Comparison of ENCODE assay signal across 9 cellular contexts in the genomic region with DNA sequence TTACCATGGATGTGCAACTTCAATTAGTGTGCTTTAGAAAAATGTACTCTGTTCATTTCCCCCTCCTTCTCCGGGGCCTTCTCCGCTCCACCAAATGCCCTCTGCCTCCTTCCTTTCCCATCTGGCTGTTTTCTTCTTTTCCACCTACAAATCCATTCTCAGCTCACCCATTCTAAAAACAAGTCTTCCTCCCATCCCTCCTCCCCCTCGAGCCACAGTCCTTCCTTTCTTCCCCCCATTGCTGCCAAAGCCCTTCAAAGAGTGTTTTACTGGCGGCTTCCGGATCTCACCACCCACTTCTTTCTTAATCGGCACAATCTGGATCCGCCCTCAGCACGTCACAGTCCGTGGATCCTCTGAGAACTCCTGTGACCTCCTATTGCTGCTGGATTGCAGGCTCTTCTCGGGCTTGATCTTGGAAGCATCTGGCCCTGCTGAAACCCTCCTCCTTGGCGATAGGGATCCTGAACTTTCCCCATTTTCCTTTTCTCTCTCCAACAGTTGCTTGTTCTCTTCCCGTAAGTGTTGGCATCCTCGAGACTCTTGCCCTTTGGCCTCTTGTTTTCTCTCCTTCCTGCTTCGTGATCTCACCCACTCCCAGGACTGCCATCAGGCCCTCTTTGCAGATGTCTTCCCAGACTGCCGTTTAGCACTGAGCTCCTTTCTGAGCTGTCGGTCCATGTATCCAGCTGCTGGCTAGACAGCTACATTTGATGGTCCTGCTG. TPM values are rescaled to one million over a fixed set of nuclear protein-coding genes. Genes with fewer than 3 reads are reported as not detected.
DNase-seq lines count a peak whose midpoint lies in the region; ATAC-seq, FAIRE-seq and TF ChIP-seq lines count a peak whose summit lies in the region.
"Had no signal": no experiment of that assay in that cellular context is flagged by ENCODE, and none has a peak within 500 bp of the region (broad histone marks: within the 10 kb centered on the region; RNA-seq: fewer than 3 reads in every experiment).

No MANE protein-coding gene starts in this region.

- H3K4me2 ChIP-seq in H1 (ENCODE audit: insufficient read depth in 1 of 2, low read depth in 2 of 2, low read length in 2 of 2) (no peak overlapping the region), trophoblast cell (ENCODE audit: low read length) (no peak overlapping the region)

- no peak overlapping the region for H4K12ac ChIP-seq in trophoblast cell (ENCODE audit: low read depth, low read length)

- no peaks in the 10 kb centered on the region for H3K79me2 ChIP-seq in H1 (ENCODE audit: control insufficient read depth in 1 of 2, insufficient read depth in 2 of 2, low read length in 2 of 2)
- no peaks in the 10 kb centered on the region for H3K79me2 ChIP-seq in trophoblast cell (ENCODE audit: control insufficient read depth, insufficient read depth, low read length, poor library complexity)

- H2BK20ac ChIP-seq in H1 (ENCODE audit: low read length), result no peak overlapping the region

- CTCF ChIA-PET in H1 (lab: Charles Lee; ENCODE audit: partially characterized antibody), result interaction anchor here (1.0 to 1.4 kb wide), 6 partner anchors 16 to 122 kb away, joined by 3 to 4 read pairs (median 4); no protein-coding TSS in a partner anchor

- H4K20me1 ChIP-seq in H1 (replicated peaks in 1 of 2; ENCODE audit: control insufficient read depth in 1 of 2, insufficient read depth in 2 of 2, low read length in 2 of 2), result no peaks in the 10 kb centered on the region

- FAIRE-seq in H1 (lab: Jason Lieb, UNC), result no peak

- H3K4me1 ChIP-seq in H1 (replicated peaks in 1 of 4; ENCODE audit: control insufficient read depth in 3 of 4, insufficient read depth in 4 of 4, low read length in 3 of 4) (no peaks in the 10 kb centered on the region; a peak in 1 of 7 replicates), neutrophil (ENCODE audit: control insufficient read depth in 1 of 2, insufficient read depth in 1 of 2, low read depth in 1 of 2, low read length in 1 of 2) (peaks cover 12 to 21% of the 10 kb centered on the region in 2 experiments), trophoblast cell (ENCODE audit: control insufficient read depth in 1 of 2, insufficient read depth in 2 of 2, low read length in 2 of 2) (no peaks in the 10 kb centered on the region)

- no peak overlapping the region for H3K27ac ChIP-seq in H1 (ENCODE audit: low read depth, low read length)
- peak overlapping the region; percentile 71 for H3K27ac ChIP-seq in neutrophil
- no peak overlapping the region for H3K27ac ChIP-seq in trophoblast cell (ENCODE audit: low read depth, low read length)

- no peak overlapping the region for H4K5ac ChIP-seq in H1 (ENCODE audit: insufficient read length, low read depth, low read length)

- H3K4ac ChIP-seq in H1 (replicated peaks; ENCODE audit: insufficient read length, low read depth, low read length), result no peak overlapping the region
- H3K4ac ChIP-seq in trophoblast cell (ENCODE audit: low read depth, low read length), result no peak overlapping the region

- H2AK5ac ChIP-seq in H1 (ENCODE audit: low read depth, low read length), result no peak overlapping the region
- H2AK5ac ChIP-seq in trophoblast cell (ENCODE audit: low read length), result no peak overlapping the region

- 91% methylated on average over 16 of the region's 16 CpGs; no CpG with 5 or more reads in 1 of the 2 experiments for WGBS in H1 (ENCODE audit: extremely low coverage in 1 of 2, insufficient coverage in 1 of 2, insufficient read length in 1 of 2, insufficient replicate concordance in 2 of 2, low coverage in 1 of 2, low lambda C conversion rate in 2 of 2, missing lambda C conversion rate in 1 of 2), 2 experiments
- no CpG with 5 or more reads among the region's 16 CpGs for WGBS in trophoblast cell (ENCODE audit: extremely low coverage, insufficient coverage, insufficient read length)

- H4K8ac ChIP-seq in H1 (ENCODE audit: extremely low read depth, insufficient read depth, low read length) (peak overlapping the region; percentile 7; the same call in 1 of the 2 replicates), trophoblast cell (ENCODE audit: low read depth, low read length) (no peak overlapping the region)

- H3K18ac ChIP-seq in H1 (ENCODE audit: extremely low read depth, low read length) (peak overlapping the region; percentile 60; the same call in 1 of the 2 replicates), trophoblast cell (ENCODE audit: low read length) (no peak overlapping the region)

- H2BK5ac ChIP-seq in H1 (ENCODE audit: low read depth, low read length) (no peak overlapping the region), trophoblast cell (ENCODE audit: low read depth, low read length, poor library complexity) (no peak overlapping the region)

- H3K9ac ChIP-seq in H1 (replicated peaks in 1 of 4; ENCODE audit: extremely low read depth in 1 of 4, low read depth in 3 of 4, low read length in 3 of 4), result no peak overlapping the region
- no peak overlapping the region for H3K9ac ChIP-seq in trophoblast cell (ENCODE audit: low read length)

- no peaks in the 10 kb centered on the region for H3K9me3 ChIP-seq in H1 (ENCODE audit: insufficient read depth in 2 of 2, low read depth in 1 of 2, low read length in 1 of 2)
- no peaks in the 10 kb centered on the region for H3K9me3 ChIP-seq in neutrophil
- no peaks in the 10 kb centered on the region for H3K9me3 ChIP-seq in trophoblast cell (ENCODE audit: insufficient read depth, low read depth, low read length)

- H3K56ac ChIP-seq in H1 (replicated peaks; ENCODE audit: insufficient read length, low read depth, low read length), result no peak overlapping the region

- H3K14ac ChIP-seq in H1 (ENCODE audit: insufficient read length) (no peak overlapping the region), trophoblast cell (ENCODE audit: low read length) (no peak overlapping the region)

- TF ChIP-seq RAD21 in H1 (IDR thresholded peaks at IDR 0.05 in 1 of 2, conservative IDR thresholded peaks at IDR 0.05 in 1 of 2; ENCODE audit: low read depth in 2 of 2, low read length in 2 of 2), result no peak

- H3K27me3 ChIP-seq in H1 (replicated peaks in 1 of 4; ENCODE audit: control insufficient read depth in 3 of 4, extremely low read depth in 1 of 4, insufficient read depth in 3 of 4, low read length in 3 of 4) (no peaks in the 10 kb centered on the region), neutrophil (peaks cover 4% of the 10 kb centered on the region), trophoblast cell (ENCODE audit: insufficient read depth, low read length) (no peaks in the 10 kb centered on the region)

- TF ChIP-seq EP300 in H1 (IDR thresholded peaks at IDR 0.05; ENCODE audit: borderline replicate concordance in 1 of 2, low read depth in 2 of 2, low read length in 2 of 2), result no peak

- H3K23ac ChIP-seq in H1 (ENCODE audit: insufficient read length), result no peak overlapping the region
- H3K23ac ChIP-seq in trophoblast cell (ENCODE audit: low read length), result no peak overlapping the region

- H3K4me3 ChIP-seq in H1 (ENCODE audit: extremely low read depth in 1 of 4, insufficient read depth in 2 of 4, low read depth in 3 of 4, low read length in 4 of 4), result no peak overlapping the region
- peak overlapping the region in 1 of 2 experiments; percentile 38 for H3K4me3 ChIP-seq in neutrophil (ENCODE audit: low read depth in 1 of 2, low read length in 1 of 2)
- no peak overlapping the region for H3K4me3 ChIP-seq in trophoblast cell (ENCODE audit: low read depth, low read length)

- H2BK120ac ChIP-seq in H1 (replicated peaks; ENCODE audit: low read depth, low read length) (no peak overlapping the region), trophoblast cell (ENCODE audit: insufficient read depth, low read length, poor library complexity) (no peak overlapping the region)

- POLR2A ChIA-PET in H1 (lab: Charles Lee; ENCODE audit: partially characterized antibody), result interaction anchor here (0.7 kb wide), 1 partner anchor 150 kb away, joined by 3 read pairs; no protein-coding TSS in a partner anchor

- H2BK12ac ChIP-seq in H1 (ENCODE audit: low read depth, low read length) (0 out of 2 replicates have a peak overlapping the region, but pooled peaks have one; percentile 39), trophoblast cell (ENCODE audit: low read length) (no peak overlapping the region)

- peak; percentile 56 for DNase-seq in Ammon's horn (ENCODE audit: low spot score)
- DNase-seq in activated CD4-positive, alpha-beta T cell treated with anti-CD3 and anti-CD28 coated beads, Interleukin-2, amount 50 U/mL, for 1 hour, result peak; percentile 33
- no peak for DNase-seq in H1 (ENCODE audit: low read depth in 1 of 2, low spot score in 2 of 2)
- DNase-seq in trophoblast cell, result no peak
- DNase-seq in GM10266 (ENCODE audit: extremely low spot score), result no peak

- no peaks in the 10 kb centered on the region for H3K79me1 ChIP-seq in H1 (ENCODE audit: low read depth, low read length)
- no peaks in the 10 kb centered on the region for H3K79me1 ChIP-seq in trophoblast cell (ENCODE audit: low read length)

- H3K36me3 ChIP-seq in H1 (ENCODE audit: control insufficient read depth in 2 of 4, insufficient read depth in 4 of 4, low read length in 3 of 4), result no peaks in the 10 kb centered on the region
- H3K36me3 ChIP-seq in neutrophil, result no peaks in the 10 kb centered on the region
- H3K36me3 ChIP-seq in trophoblast cell (ENCODE audit: control insufficient read depth in 1 of 2, insufficient read depth in 2 of 2, low read length in 2 of 2), result no peaks in the 10 kb centered on the region

- no peak for TF ChIP-seq CTCF in H1 (IDR thresholded peaks at IDR 0.05; ENCODE audit: control extremely low read depth in 1 of 3, insufficient read depth in 1 of 3, low read depth in 1 of 3, low read length in 3 of 3)
- TF ChIP-seq CTCF in neutrophil (IDR thresholded peaks at IDR 0.05), result no peak
- no peak for TF ChIP-seq CTCF in GM10266 (IDR thresholded peaks at IDR 0.05; ENCODE audit: control insufficient read depth, insufficient read depth, low read depth, missing control alignments)

- H4K91ac ChIP-seq in H1 (replicated peaks; ENCODE audit: insufficient read length, low read length) (no peak overlapping the region), trophoblast cell (ENCODE audit: low read depth, low read length) (no peak overlapping the region)

- H2AFZ ChIP-seq in H1 (ENCODE audit: low read length) (peak overlapping the region; percentile 72; the same call in 1 of the 2 replicates), trophoblast cell (ENCODE audit: insufficient read depth, low read length, poor library complexity) (no peak overlapping the region)

- ATAC-seq in GM21528 (IDR thresholded peaks at IDR 0.05; ENCODE audit: low FRiP score, unreplicated experiment) (no peak), GM19324 (IDR thresholded peaks at IDR 0.05; ENCODE audit: low FRiP score, unreplicated experiment) (no peak)

- H3K23me2 ChIP-seq in H1 (ENCODE audit: low read depth, low read length), result no peaks in the 10 kb centered on the region; the same call in 1 of the 2 replicates

- H2BK15ac ChIP-seq in H1 (ENCODE audit: low read length), result no peak overlapping the region

- TF ChIP-seq POLR2A in H1 (IDR thresholded peaks at IDR 0.05; ENCODE audit: control extremely low read depth in 1 of 2, low read depth in 2 of 2, low read length in 2 of 2), result no peak

RNA-seq across cellular contexts. Expression of gene FBXO47, which starts 36.0 kb away (rescaled TPM):
- total RNA-seq in H1 (2021; fragmentation: NEBNext Ultra II Directional; extraction: Animal tissue kit (Norgen Biotek cat#: 25700)), result not detected in 2 replicates
- not detected in 2 replicates for polyA plus RNA-seq in H1 (2011; rRNA removed)
- not detected for polyA plus RNA-seq in H1 (2011; cell fraction: cytosol; rRNA removed)
- not detected for polyA plus RNA-seq in H1 (2011; cell fraction: nucleus; rRNA removed)
- polyA plus RNA-seq in H1 (2012, experiment 1 of 2), result not detected in 4 replicates
- polyA plus RNA-seq in H1 (2012, experiment 2 of 2), result not detected
- polyA plus RNA-seq in H1 (2013, experiment 1 of 2), result 0.04 TPM
- not detected for polyA plus RNA-seq in H1 (2013, experiment 2 of 2)
- not detected in 2 replicates for polyA minus RNA-seq in H1 (2011; rRNA and poly(A)+ RNA removed)
- polyA minus RNA-seq in H1 (2011; cell fraction: cytosol; rRNA and poly(A)+ RNA removed), result not detected
- polyA minus RNA-seq in H1 (2011; cell fraction: nucleus; rRNA and poly(A)+ RNA removed), result not detected
- polyA plus RNA-seq in trophoblast cell (2013), result not detected in 2 replicates
- total RNA-seq: T-helper 2 cell treated with Interferon-gamma antibody and Interleukin-4, amounts not matched to agents 100 ng/mL and 5 ng/mL, for 36 hours had no signal

Comparison
In these comparisons a context has a peak if more than half of its experiments do, and no peak if none do; other contexts are left out.
1. DNase-seq: peak in Ammon's horn (single experiment) and activated CD4-positive, alpha-beta T cell treated with anti-CD3 and anti-CD28 coated beads, Interleukin-2, amount 50 U/mL, for 1 hour (single experiment); none in H1 (0 of 2), trophoblast cell (0 of 2) and GM10266 (single experiment).